11 cellular contexts compared by ENCODE assay signal in the genomic region with DNA sequence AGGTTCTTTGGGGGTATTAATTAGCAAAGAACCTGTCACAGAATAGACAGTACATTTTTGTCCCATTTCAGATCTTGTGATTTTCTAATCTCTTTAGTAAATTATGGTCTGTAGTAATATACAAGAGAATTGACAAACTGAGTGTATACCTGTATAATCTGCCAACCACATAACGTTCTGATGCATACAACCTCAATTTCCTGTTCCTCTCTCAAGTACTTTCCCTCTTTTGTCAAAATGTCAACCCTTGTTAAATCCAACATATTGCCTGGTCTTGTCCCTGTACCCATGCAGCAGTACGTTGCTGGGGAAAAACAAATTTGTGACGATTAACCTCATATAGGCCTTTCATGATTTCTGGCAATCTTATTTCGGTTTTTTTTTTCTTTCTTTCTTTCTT. TPM values are rescaled to one million over a fixed set of nuclear protein-coding genes. Genes with fewer than 3 reads are reported as not detected.
DNase-seq lines count a peak whose midpoint lies in the region; ATAC-seq and TF ChIP-seq lines count a peak whose summit lies in the region.
"Had no signal": no experiment of that assay in that cellular context is flagged by ENCODE, and none has a peak within 500 bp of the region (broad histone marks: within the 10 kb centered on the region; RNA-seq: fewer than 3 reads in every experiment).

No MANE protein-coding gene starts in this region.

- TF ChIP-seq CTCF in gastrocnemius medialis (IDR thresholded peaks at IDR 0.05 in 4 of 5, conservative IDR thresholded peaks at IDR 0.05 in 1 of 5) = no peak

- intact Hi-C loops in gastrocnemius medialis (cut with DNase I; ENCODE audit: low total_unique reads) = loop anchor here (2.0 to 5.0 kb wide), 4 partner anchors 113 to 337 kb away; partner anchors contain the start of gene COG2

- H3K27me3 ChIP-seq in HAP-1 (ENCODE audit: low read depth) (no peaks in the 10 kb centered on the region), SJCRH30 (no peaks in the 10 kb centered on the region), gastrocnemius medialis (no peaks in the 10 kb centered on the region)
- H3K27me3 ChIP-seq: right atrium auricular region had no signal

- no peaks in the 10 kb centered on the region for H3K9me3 ChIP-seq in HAP-1
- no peaks in the 10 kb centered on the region for H3K9me3 ChIP-seq in SJCRH30 (replicated peaks)
- no peaks in the 10 kb centered on the region for H3K9me3 ChIP-seq in gastrocnemius medialis
- H3K9me3 ChIP-seq: right atrium auricular region had no signal

- no peak overlapping the region for H3K27ac ChIP-seq in SJCRH30
- H3K27ac ChIP-seq in gastrocnemius medialis = no peak overlapping the region

- DNase-seq in HAP-1 (ENCODE audit: low spot score in 2 of 2) = no peak
- no peak for DNase-seq in SJCRH30
- peak; percentile 29 to 39 for DNase-seq in erythroblast (lab: John Stamatoyannopoulos, UW)
- DNase-seq in gastrocnemius medialis = no peak
- DNase-seq in stimulated activated CD4-positive, alpha-beta T cell treated with anti-CD3 and anti-CD28 coated beads, Interleukin-15, amount 100 ng/mL, for 24 hours = no peak
- DNase-seq in stimulated activated CD8-positive, alpha-beta memory T cell treated with anti-CD3 and anti-CD28 coated beads, Interleukin-4, amount 100 ng/mL, for 48 hours = no peak
- DNase-seq: activated CD8-positive, alpha-beta T cell treated with anti-CD3 and anti-CD28 coated beads for 36 hours; NCI-H2227 treated with DMSO at 0.1 percent for 48 hours had no signal

- no peak for ATAC-seq in gastrocnemius medialis
- no peak for ATAC-seq in HG03432 (IDR thresholded peaks at IDR 0.05; ENCODE audit: unreplicated experiment)
- ATAC-seq in HG03139 (IDR thresholded peaks at IDR 0.05; ENCODE audit: unreplicated experiment) = no peak
- ATAC-seq: activated CD8-positive, alpha-beta T cell treated with anti-CD3 and anti-CD28 coated beads for 36 hours had no signal

- in situ Hi-C loops in HAP-1 (cut with MboI; ENCODE audit: low sequenced_read_pairs) = no loop called here
- in situ Hi-C loops in gastrocnemius medialis (cut with MboI; ENCODE audit: low sequenced_read_pairs in 4 of 4) = loop anchor here in 2 of 4 donors (25.0 kb wide), 2 partner anchors 232 to 632 kb away; no protein-coding TSS in a partner anchor

- H3K36me3 ChIP-seq in HAP-1 (replicated peaks) = peaks cover 5% of the 10 kb centered on the region
- H3K36me3 ChIP-seq in SJCRH30 = peaks cover 5% of the 10 kb centered on the region; the same call in 1 of the 2 replicates
- no peaks in the 10 kb centered on the region for H3K36me3 ChIP-seq in gastrocnemius medialis
- H3K36me3 ChIP-seq: right atrium auricular region had no signal

- TF ChIP-seq POLR2A in erythroblast (IDR thresholded peaks at IDR 0.05; ENCODE audit: low read length) (no peak), gastrocnemius medialis (IDR thresholded peaks at IDR 0.05) (no peak)

- H3K4me3 ChIP-seq in HAP-1 (peak overlapping the region; percentile 69), SJCRH30 (peak overlapping the region; percentile 85), gastrocnemius medialis (peak overlapping the region in 3 of 4 donors; percentile 84 to 96 (median 88))

- H3K4me1 ChIP-seq in HAP-1 = peaks cover 21% of the 10 kb centered on the region
- peaks cover 32% of the 10 kb centered on the region for H3K4me1 ChIP-seq in SJCRH30
- peaks cover 17 to 24% of the 10 kb centered on the region in 2 donors for H3K4me1 ChIP-seq in gastrocnemius medialis

RNA-seq across cellular contexts. Expression of gene ARV1, which starts 1.1 kb away (rescaled TPM):
- total RNA-seq in SJCRH30 (2014; rRNA removed; shearing (Covaris generic)) = 33.0 and 38.6 TPM in 2 replicates
- 10 to 100 TPM in 2 of 4 donors, 1 to 10 TPM in 2; 7.9 to 21.3 (median 10.5) TPM for total RNA-seq in gastrocnemius medialis

RNA-seq across cellular contexts. Expression of gene TTC13, which starts 1.3 kb away (rescaled TPM):
- total RNA-seq in SJCRH30 (2014; rRNA removed; shearing (Covaris generic)) = 13.9 and 16.4 TPM in 2 replicates
- total RNA-seq in gastrocnemius medialis = 10 to 100 TPM; 16.0 to 36.0 (median 22.7) TPM

Comparison
In these comparisons a context has a peak if more than half of its experiments do, and no peak if none do; other contexts are left out.
1. DNase-seq: peak in erythroblast (2 of 2); none in HAP-1 (0 of 2), SJCRH30 (0 of 2), gastrocnemius medialis (0 of 2), stimulated activated CD4-positive, alpha-beta T cell treated with anti-CD3 and anti-CD28 coated beads, Interleukin-15, amount 100 ng/mL, for 24 hours (single experiment) and stimulated activated CD8-positive, alpha-beta memory T cell treated with anti-CD3 and anti-CD28 coated beads, Interleukin-4, amount 100 ng/mL, for 48 hours (single experiment).
2. Peak in every context shown above with its lines, with median percentiles within 50 percentile points of each other: H3K4me3 ChIP-seq.